In genomic region chr5:317086-317811, GRCh38 we compare ENCODE assay signal across 8 cellular contexts. TPM values are rescaled to one million over a fixed set of nuclear protein-coding genes. Genes with fewer than 3 reads are reported as not detected.
DNase-seq lines count a peak whose midpoint lies in the region; ATAC-seq and TF ChIP-seq lines count a peak whose summit lies in the region.

No MANE protein-coding gene starts in this region.

- H3K4me3 ChIP-seq in breast epithelium (no peak overlapping the region), lower lobe of right lung (no peak overlapping the region), transverse colon (no peak overlapping the region)

- H3K36me3 ChIP-seq in breast epithelium = no peaks in the 10 kb centered on the region
- H3K36me3 ChIP-seq in lower lobe of right lung = peaks cover 40% of the 10 kb centered on the region
- peaks cover 0 to 13% (median 5%) of the 10 kb centered on the region in 4 donors for H3K36me3 ChIP-seq in transverse colon

- intact Hi-C loops in breast epithelium (cut with DNase I; ENCODE audit: low total_unique reads) (no loop called here), lower lobe of right lung (cut with DNase I) (no loop called here), transverse colon (cut with DNase I; ENCODE audit: low total_unique reads) (no loop called here)

- H3K4me1 ChIP-seq in breast epithelium (peaks cover 6 to 12% of the 10 kb centered on the region in 2 donors), lower lobe of right lung (peaks cover 15% of the 10 kb centered on the region), transverse colon (peaks cover 8 to 19% (median 17%) of the 10 kb centered on the region in 4 donors)

- H3K9me3 ChIP-seq in breast epithelium (no peaks in the 10 kb centered on the region), lower lobe of right lung (no peaks in the 10 kb centered on the region), transverse colon (no peaks in the 10 kb centered on the region)

- peak; percentile 63 for ATAC-seq in GM21528 (IDR thresholded peaks at IDR 0.05; ENCODE audit: low FRiP score, unreplicated experiment)
- peak in 1 of 2 donors; percentile 24 for ATAC-seq in lower lobe of right lung

- TF ChIP-seq CTCF in breast epithelium (IDR thresholded peaks at IDR 0.05) (peak in 2 of 3 donors; percentile 21 to 35), lower lobe of right lung (IDR thresholded peaks at IDR 0.05) (peak; percentile 44), transverse colon (IDR thresholded peaks at IDR 0.05) (peak in 4 of 5 experiments; percentile 35 to 56 (median 44))

- WGBS in transverse colon (ENCODE audit: low coverage in 1 of 2), 2 donors = 54% methylated on average over 25 of the region's 26 CpGs; no CpG with 5 or more reads in 1 of the 2 donors

- no peak for TF ChIP-seq POLR2A in breast epithelium (IDR thresholded peaks at IDR 0.05)
- TF ChIP-seq POLR2A in transverse colon (IDR thresholded peaks at IDR 0.05) = no peak

- H3K27ac ChIP-seq in breast epithelium (no peak overlapping the region), lower lobe of right lung (no peak overlapping the region), transverse colon (no peak overlapping the region)

- TF ChIP-seq EP300 in transverse colon (IDR thresholded peaks at IDR 0.05; ENCODE audit: low read depth) = no peak

- in situ Hi-C loops in transverse colon (cut with MboI; ENCODE audit: low pct_ligation_motif_present in 1 of 4, low pct_unique_long_range_greater_than_20kb in 1 of 4, low sequenced_read_pairs in 3 of 4) = no loop called here

- peak; percentile 71 for DNase-seq in NCI-H82 (lab: John Stamatoyannopoulos, UW)
- DNase-seq in NCI-H82 treated with DMSO at 0.1 percent for 48 hours (lab: John Stamatoyannopoulos, UW; ENCODE audit: unreplicated experiment) = no peak
- DNase-seq in HPDE6-E6E7 (ENCODE audit: extremely low spot score) = peak; percentile 62
- peak; percentile 87 to 91 for DNase-seq in SHP77 (lab: John Stamatoyannopoulos, UW)
- no peak for DNase-seq in breast epithelium (ENCODE audit: low spot score in 2 of 2)
- no peak for DNase-seq in lower lobe of right lung
- DNase-seq in transverse colon = peak; percentile 38

- peaks cover 5 to 32% of the 10 kb centered on the region in 2 donors for H3K27me3 ChIP-seq in breast epithelium
- H3K27me3 ChIP-seq in lower lobe of right lung (ENCODE audit: low read depth) = peaks cover 29% of the 10 kb centered on the region
- H3K27me3 ChIP-seq in transverse colon = peaks cover 40% of the 10 kb centered on the region

RNA-seq across cellular contexts. Expression of gene AHRR, which starts 4.3 kb away (rescaled TPM):
- under 1 TPM in 2 of 3 donors, not detected in 1; 0.88 to 0.98 TPM for total RNA-seq in breast epithelium
- total RNA-seq in lower lobe of right lung = 8.4 TPM
- total RNA-seq in transverse colon = 1 to 10 TPM; 1.3 to 8.8 (median 1.5) TPM

RNA-seq across cellular contexts. Expression of gene PDCD6, which starts 45.8 kb away (rescaled TPM):
- total RNA-seq in breast epithelium = 100 to 1,000 TPM in 1 of 3 donors, 10 to 100 TPM in 2; 77.0 to 102 (median 80.3) TPM
- total RNA-seq in lower lobe of right lung = 75.9 TPM
- 100 to 1,000 TPM in 1 of 4 donors, 10 to 100 TPM in 3; 85.3 to 112 (median 86.3) TPM for total RNA-seq in transverse colon

Comparison
In these comparisons a context has a peak if more than half of its experiments do, and no peak if none do; other contexts are left out.
1. DNase-seq: peak in NCI-H82 (single experiment), HPDE6-E6E7 (single experiment), SHP77 (2 of 2) and transverse colon (single experiment); none in NCI-H82 treated with DMSO at 0.1 percent for 48 hours (single experiment), breast epithelium (0 of 2) and lower lobe of right lung (single experiment).
2. Peak in every context shown above with its lines, with median percentiles within 50 percentile points of each other: CTCF ChIP-seq.